In genomic region chr5:71456362-71456743, GRCh38 we compare ENCODE assay signal across 8 cellular contexts. TPM values are rescaled to one million over a fixed set of nuclear protein-coding genes. Genes with fewer than 3 reads are reported as not detected.
DNase-seq lines count a peak whose midpoint lies in the region; ATAC-seq and FAIRE-seq lines count a peak whose summit lies in the region.

No MANE protein-coding gene starts in this region.

- H3K9me3 ChIP-seq in stomach smooth muscle (ENCODE audit: control insufficient read depth in 2 of 2, low read length in 2 of 2): no peaks in the 10 kb centered on the region

- H3K27ac ChIP-seq in stomach smooth muscle (ENCODE audit: low read length): peak overlapping the region; percentile 82

- H3K27me3 Mint-ChIP-seq in activated T-cell treated with anti-CD3 and anti-CD28 coated beads, Interleukin-2, amount 50 U/mL, for 72 hours (ENCODE audit: low read depth): peaks cover 10% of the 10 kb centered on the region
- peaks cover 2% of the 10 kb centered on the region for H3K27me3 Mint-ChIP-seq in T-helper 2 cell treated with Interferon-gamma antibody and Interleukin-4, amounts not matched to agents 5 μg/mL and 100 μg/mL, for 36 hours (ENCODE audit: low read depth)

- no peak for DNase-seq in activated T-cell treated with anti-CD3 and anti-CD28 coated beads, Interleukin-2, amount 50 U/mL, for 72 hours
- no peak for DNase-seq in activated T-cell treated with anti-CD3 and anti-CD28 coated beads, Interleukin-2, amount 50 U/mL, for 48 hours
- no peak for DNase-seq in T-helper 2 cell treated with Interferon-gamma antibody and Interleukin-4, amounts not matched to agents 5 μg/mL and 100 μg/mL, for 36 hours (ENCODE audit: low spot score)
- no peak for DNase-seq in RCC 7860 (ENCODE audit: low spot score)
- DNase-seq in A172 (ENCODE audit: low spot score): no peak

- H3K4me3 Mint-ChIP-seq in activated T-cell treated with anti-CD3 and anti-CD28 coated beads, Interleukin-2, amount 50 U/mL, for 72 hours: peak overlapping the region; percentile 98 to 99
- H3K4me3 Mint-ChIP-seq in T-helper 2 cell treated with Interferon-gamma antibody and Interleukin-4, amounts not matched to agents 5 μg/mL and 100 μg/mL, for 36 hours: peak overlapping the region; percentile 99

- peaks cover 0 to 9% of the 10 kb centered on the region in 2 donors for H3K36me3 ChIP-seq in stomach smooth muscle (ENCODE audit: control insufficient read depth in 2 of 2, insufficient read depth in 2 of 2, low read length in 2 of 2)

- H3K4me1 ChIP-seq in stomach smooth muscle (ENCODE audit: control insufficient read depth, insufficient read depth, low read length): peaks cover 12% of the 10 kb centered on the region

- no peak for ATAC-seq in activated T-cell treated with anti-CD3 and anti-CD28 coated beads, Interleukin-2, amount 50 U/mL, for 72 hours (replicated peaks in 1 of 2)
- ATAC-seq in HG03439 (IDR thresholded peaks at IDR 0.05; ENCODE audit: unreplicated experiment): no peak

- H3K4me1 Mint-ChIP-seq in activated T-cell treated with anti-CD3 and anti-CD28 coated beads, Interleukin-2, amount 50 U/mL, for 72 hours (ENCODE audit: low read depth): peaks cover 31% of the 10 kb centered on the region
- peaks cover 19% of the 10 kb centered on the region for H3K4me1 Mint-ChIP-seq in T-helper 2 cell treated with Interferon-gamma antibody and Interleukin-4, amounts not matched to agents 5 μg/mL and 100 μg/mL, for 36 hours (ENCODE audit: low read depth)

- H3K9me3 Mint-ChIP-seq in activated T-cell treated with anti-CD3 and anti-CD28 coated beads, Interleukin-2, amount 50 U/mL, for 72 hours: no peaks in the 10 kb centered on the region
- H3K9me3 Mint-ChIP-seq in T-helper 2 cell treated with Interferon-gamma antibody and Interleukin-4, amounts not matched to agents 5 μg/mL and 100 μg/mL, for 36 hours: no peaks in the 10 kb centered on the region

- peaks cover 0 to 10% of the 10 kb centered on the region in 2 donors for H3K36me3 Mint-ChIP-seq in activated T-cell treated with anti-CD3 and anti-CD28 coated beads, Interleukin-2, amount 50 U/mL, for 72 hours (ENCODE audit: insufficient read depth in 2 of 2)
- H3K36me3 Mint-ChIP-seq in T-helper 2 cell treated with Interferon-gamma antibody and Interleukin-4, amounts not matched to agents 5 μg/mL and 100 μg/mL, for 36 hours (ENCODE audit: low read depth): peaks cover 22% of the 10 kb centered on the region

- peak overlapping the region; percentile 85 to 91 for H3K9ac ChIP-seq in stomach smooth muscle (ENCODE audit: low read length in 2 of 2)

- no peak for FAIRE-seq in RCC 7860 (lab: Jason Lieb, UNC)

- peak overlapping the region; percentile 98 for H3K27ac Mint-ChIP-seq in activated T-cell treated with anti-CD3 and anti-CD28 coated beads, Interleukin-2, amount 50 U/mL, for 72 hours
- peak overlapping the region; percentile 100 for H3K27ac Mint-ChIP-seq in T-helper 2 cell treated with Interferon-gamma antibody and Interleukin-4, amounts not matched to agents 5 μg/mL and 100 μg/mL, for 36 hours

- no peaks in the 10 kb centered on the region for H3K27me3 ChIP-seq in stomach smooth muscle (ENCODE audit: control insufficient read depth in 1 of 2, insufficient read depth in 2 of 2, low read length in 2 of 2)

- H3K4me3 ChIP-seq in iPS-11a (ENCODE audit: low read depth, low read length) (peak overlapping the region; percentile 94), stomach smooth muscle (ENCODE audit: low read length in 2 of 2) (peak overlapping the region; percentile 94 to 96)

RNA-seq across cellular contexts. Expression of gene BDP1, which starts 0.9 kb away (rescaled TPM):
- 10 to 100 TPM; 30.3 to 31.9 TPM for total RNA-seq in activated T-cell treated with anti-CD3 and anti-CD28 coated beads, Interleukin-2, amount 50 U/mL, for 72 hours
- total RNA-seq in A172 (2014; rRNA removed; shearing (Covaris generic)): 19.1 and 26.0 TPM in 2 replicates
